In genomic region chr19:17767559-17767958, GRCh38 we compare ENCODE assay signal across 1 cellular context.
TF ChIP-seq lines count a peak whose summit lies in the region.

No MANE protein-coding gene starts in this region.

TF ChIP-seq in K562, 482 proteins besides CTCF, POLR2A, EP300 and RAD21:
- no peak for TF ChIP-seq RBBP5 (IDR thresholded peaks at IDR 0.05; ENCODE audit: borderline replicate concordance, insufficient read depth, low read length, poor library complexity, severe bottlenecking)
- TF ChIP-seq NFIC (IDR thresholded peaks at IDR 0.05): peak; percentile 73
- 0 out of 2 replicates have a peak, but pooled peaks have one; percentile 26 for TF ChIP-seq ZBTB40 (IDR thresholded peaks at IDR 0.05)
- no peak for TF ChIP-seq ZBTB40 (CRISPR knock-in tag; IDR thresholded peaks at IDR 0.05)
